Comparison of ENCODE assay signal across 8 cellular contexts in genomic region chr2:218406949-218407703, GRCh38. TPM values are rescaled to one million over a fixed set of nuclear protein-coding genes. Genes with fewer than 3 reads are reported as not detected.
DNase-seq lines count a peak whose midpoint lies in the region; ATAC-seq and TF ChIP-seq lines count a peak whose summit lies in the region.

No MANE protein-coding gene starts in this region.

- no peaks in the 10 kb centered on the region for H3K9me3 ChIP-seq in cardiac muscle cell (ENCODE audit: low read depth)

- no peaks in the 10 kb centered on the region for H3K27me3 Mint-ChIP-seq in activated naive CD8-positive, alpha-beta T cell

- peaks cover 37% of the 10 kb centered on the region for H3K4me1 Mint-ChIP-seq in activated naive CD8-positive, alpha-beta T cell (ENCODE audit: low read depth)

- no peak for TF ChIP-seq CTCF in cardiac muscle cell (IDR thresholded peaks at IDR 0.05; ENCODE audit: low read depth, low read length)

- peak; percentile 2 for ATAC-seq in HG03442 (IDR thresholded peaks at IDR 0.05; ENCODE audit: unreplicated experiment)
- no peak for ATAC-seq in GM21723 (IDR thresholded peaks at IDR 0.05; ENCODE audit: unreplicated experiment)
- ATAC-seq in HG03571 (IDR thresholded peaks at IDR 0.05; ENCODE audit: unreplicated experiment) = no peak

- peak overlapping the region; percentile 83 for H3K27ac Mint-ChIP-seq in activated naive CD8-positive, alpha-beta T cell

- peaks cover 11% of the 10 kb centered on the region for H3K36me3 ChIP-seq in cardiac muscle cell

- no peaks in the 10 kb centered on the region for H3K27me3 ChIP-seq in cardiac muscle cell

- peak overlapping the region; percentile 85 for H3K27ac ChIP-seq in cardiac muscle cell

- peak; percentile 72 for DNase-seq in GF-D8 (lab: John Stamatoyannopoulos, UW)
- DNase-seq in SK-N-DZ (ENCODE audit: low spot score) = peak; percentile 69
- peak in 1 of 2 donors; percentile 76 for DNase-seq in cardiac muscle cell (ENCODE audit: low read depth in 1 of 2, low spot score in 1 of 2)
- peak; percentile 52 for DNase-seq in pons (ENCODE audit: low spot score)

- peaks cover 11% of the 10 kb centered on the region for H3K4me1 ChIP-seq in cardiac muscle cell (ENCODE audit: low read depth)

- peak overlapping the region; percentile 29 for H3K4me3 ChIP-seq in cardiac muscle cell

- no peaks in the 10 kb centered on the region for H3K36me3 Mint-ChIP-seq in activated naive CD8-positive, alpha-beta T cell

- H3K4me3 Mint-ChIP-seq in activated naive CD8-positive, alpha-beta T cell = peak overlapping the region; percentile 89

- no peaks in the 10 kb centered on the region for H3K9me3 Mint-ChIP-seq in activated naive CD8-positive, alpha-beta T cell (ENCODE audit: low read depth)

RNA-seq across cellular contexts. Expression of gene CTDSP1, which starts 7.5 kb away (rescaled TPM):
- polyA plus RNA-seq in SK-N-DZ (2014; cell fraction: cytosol; rRNA removed) = 22.6 and 32.1 TPM in 2 replicates
- 24.2 and 27.6 TPM in 2 replicates for polyA plus RNA-seq in SK-N-DZ (2014; cell fraction: nucleus; rRNA removed)
- total RNA-seq in cardiac muscle cell = 147 and 179 TPM in 2 replicates
- polyA plus RNA-seq in cardiac muscle cell = 22.6 and 35.5 TPM in 2 replicates

RNA-seq across cellular contexts. Expression of gene VIL1, which starts 11.8 kb away (rescaled TPM):
- polyA plus RNA-seq in SK-N-DZ (2014; cell fraction: cytosol; rRNA removed) = 0.03 and 0.73 TPM in 2 replicates
- polyA plus RNA-seq in SK-N-DZ (2014; cell fraction: nucleus; rRNA removed) = 0.44 and 0.84 TPM in 2 replicates
- 0.63 and 1.1 TPM in 2 replicates for total RNA-seq in cardiac muscle cell
- 0.52 and 0.65 TPM in 2 replicates for polyA plus RNA-seq in cardiac muscle cell

RNA-seq across cellular contexts. Expression of gene SLC11A1, which starts 25.1 kb away (rescaled TPM):
- not detected in 2 replicates for polyA plus RNA-seq in SK-N-DZ (2014; cell fraction: cytosol; rRNA removed)
- not detected in 2 replicates for polyA plus RNA-seq in SK-N-DZ (2014; cell fraction: nucleus; rRNA removed)
- 0.25 and 0.63 TPM in 2 replicates for total RNA-seq in cardiac muscle cell
- polyA plus RNA-seq in cardiac muscle cell = 0.81 and 1.1 TPM in 2 replicates

RNA-seq across cellular contexts. Expression of gene CATIP, which starts 50.5 kb away (rescaled TPM):
- polyA plus RNA-seq in SK-N-DZ (2014; cell fraction: cytosol; rRNA removed) = not detected in 2 replicates
- not detected in 2 replicates for polyA plus RNA-seq in SK-N-DZ (2014; cell fraction: nucleus; rRNA removed)
- 2.0 and 5.5 TPM in 2 replicates for total RNA-seq in cardiac muscle cell
- polyA plus RNA-seq in cardiac muscle cell = 1.2 and 5.0 TPM in 2 replicates
